8 cellular contexts compared by ENCODE assay signal in genomic region chr1:54886724-54887664, GRCh38. TPM values are rescaled to one million over a fixed set of nuclear protein-coding genes. Genes with fewer than 3 reads are reported as not detected.
A peak's percentile ranks its signal among the peaks of the same experiment; 100 is the strongest.
DNase-seq lines count a peak whose midpoint lies in the region; ATAC-seq and TF ChIP-seq lines count a peak whose summit lies in the region.

A gene with protein sequence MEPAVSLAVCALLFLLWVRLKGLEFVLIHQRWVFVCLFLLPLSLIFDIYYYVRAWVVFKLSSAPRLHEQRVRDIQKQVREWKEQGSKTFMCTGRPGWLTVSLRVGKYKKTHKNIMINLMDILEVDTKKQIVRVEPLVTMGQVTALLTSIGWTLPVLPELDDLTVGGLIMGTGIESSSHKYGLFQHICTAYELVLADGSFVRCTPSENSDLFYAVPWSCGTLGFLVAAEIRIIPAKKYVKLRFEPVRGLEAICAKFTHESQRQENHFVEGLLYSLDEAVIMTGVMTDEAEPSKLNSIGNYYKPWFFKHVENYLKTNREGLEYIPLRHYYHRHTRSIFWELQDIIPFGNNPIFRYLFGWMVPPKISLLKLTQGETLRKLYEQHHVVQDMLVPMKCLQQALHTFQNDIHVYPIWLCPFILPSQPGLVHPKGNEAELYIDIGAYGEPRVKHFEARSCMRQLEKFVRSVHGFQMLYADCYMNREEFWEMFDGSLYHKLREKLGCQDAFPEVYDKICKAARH (minus strand): TSS chr1:54887195. CDS start chr1:54887119, 76 bp downstream.

- CTCF ChIA-PET in activated CD8-positive, alpha-beta T cell treated with anti-CD3 and anti-CD28 coated beads, Interleukin-2, amount 10 ng/mL, durations not matched to agents 7 days and 5 days (lab: Charles Lee): interaction anchor here (0.8 to 1.9 kb wide), 8 partner anchors 10 to 215 kb away, joined by 3 to 11 read pairs (median 4); no protein-coding TSS in a partner anchor

- peak within 1 kb of the TSS in 2 of 7 donors; percentile 11 to 67 for H3K27ac Mint-ChIP-seq in CD14-positive monocyte
- peak within 1 kb of the TSS; percentile 89 for H3K27ac Mint-ChIP-seq in activated CD8-positive, alpha-beta T cell treated with anti-CD3 and anti-CD28 coated beads, Interleukin-2, amount 10 ng/mL, durations not matched to agents 7 days and 5 days

- DNase-seq in CD14-positive monocyte (ENCODE audit: low spot score) (peak; percentile 55), GM19240 (ENCODE audit: insufficient read length, low spot score) (peak; percentile 94), NCI-H82 (lab: John Stamatoyannopoulos, UW) (peak; percentile 95), lung microvascular endothelial cell (ENCODE audit: low read depth in 2 of 2) (peak; percentile 87 to 89)
- peak; percentile 85 for DNase-seq in activated CD8-positive, alpha-beta T cell treated with anti-CD3 and anti-CD28 coated beads, Interleukin-2, amount 10 ng/mL, durations not matched to agents 7 days and 5 days
- DNase-seq in effector CD8-positive, alpha-beta T cell (lab: John Stamatoyannopoulos, UW): peak; percentile 35
- DNase-seq in stimulated activated CD8-positive, alpha-beta memory T cell treated with anti-CD3 and anti-CD28 coated beads, Interleukin-12 subunit alpha, Interleukin-12 subunit beta, amount 100 ng/mL, for 1 hour (ENCODE audit: low read depth): peak; percentile 42

- H3K4me3 Mint-ChIP-seq in CD14-positive monocyte: peak within 1 kb of the TSS; percentile 93 to 97
- H3K4me3 Mint-ChIP-seq in activated CD8-positive, alpha-beta T cell treated with anti-CD3 and anti-CD28 coated beads, Interleukin-2, amount 10 ng/mL, durations not matched to agents 7 days and 5 days: peak within 1 kb of the TSS; percentile 92

- peaks cover 2 to 8% of the 10 kb centered on the region in 2 donors for H3K36me3 Mint-ChIP-seq in CD14-positive monocyte
- peaks cover 36% of the 10 kb centered on the region for H3K36me3 Mint-ChIP-seq in activated CD8-positive, alpha-beta T cell treated with anti-CD3 and anti-CD28 coated beads, Interleukin-2, amount 10 ng/mL, durations not matched to agents 7 days and 5 days (ENCODE audit: low read depth)

- intact Hi-C loops in CD14-positive monocyte (cut with micrococcal nuclease): no loop called here

- peaks cover 24 to 40% (median 34%) of the 10 kb centered on the region in 3 donors for H3K27me3 Mint-ChIP-seq in CD14-positive monocyte (ENCODE audit: low read depth in 3 of 3)
- peaks cover 26% of the 10 kb centered on the region for H3K27me3 Mint-ChIP-seq in activated CD8-positive, alpha-beta T cell treated with anti-CD3 and anti-CD28 coated beads, Interleukin-2, amount 10 ng/mL, durations not matched to agents 7 days and 5 days (ENCODE audit: low read depth)

- peaks cover 0 to 5% (median 0%) of the 10 kb centered on the region in 7 donors for H3K9me3 Mint-ChIP-seq in CD14-positive monocyte
- H3K9me3 Mint-ChIP-seq in activated CD8-positive, alpha-beta T cell treated with anti-CD3 and anti-CD28 coated beads, Interleukin-2, amount 10 ng/mL, durations not matched to agents 7 days and 5 days (ENCODE audit: insufficient read depth): no peaks in the 10 kb centered on the region

- POLR2A ChIA-PET in activated CD8-positive, alpha-beta T cell treated with anti-CD3 and anti-CD28 coated beads, Interleukin-2, amount 10 ng/mL, durations not matched to agents 7 days and 5 days (lab: Charles Lee): interaction anchor here (0.6 to 1.7 kb wide), 4 partner anchors 11 to 87 kb away, joined by 3 to 5 read pairs (median 4); no protein-coding TSS in a partner anchor

- ATAC-seq in HG03457 (IDR thresholded peaks at IDR 0.05; ENCODE audit: unreplicated experiment): peak; percentile 89
- ATAC-seq in activated CD8-positive, alpha-beta T cell treated with anti-CD3 and anti-CD28 coated beads, Interleukin-2, amount 10 ng/mL, durations not matched to agents 7 days and 5 days: peak; percentile 98

- TF ChIP-seq CTCF in CD14-positive monocyte (IDR thresholded peaks at IDR 0.05): no peak

- peaks cover 45% of the 10 kb centered on the region for H3K4me1 Mint-ChIP-seq in CD14-positive monocyte
- H3K4me1 Mint-ChIP-seq in activated CD8-positive, alpha-beta T cell treated with anti-CD3 and anti-CD28 coated beads, Interleukin-2, amount 10 ng/mL, durations not matched to agents 7 days and 5 days (ENCODE audit: low read depth): peaks cover 46% of the 10 kb centered on the region

RNA-seq across cellular contexts. Expression of the gene that starts here (rescaled TPM):
- polyA plus RNA-seq in CD14-positive monocyte: 1 to 10 TPM; 3.0 to 3.5 TPM
- 100 to 1,000 TPM; 140 to 151 TPM for total RNA-seq in activated CD8-positive, alpha-beta T cell treated with anti-CD3 and anti-CD28 coated beads, Interleukin-2, amount 10 ng/mL, durations not matched to agents 7 days and 5 days
- 55.8 and 67.1 TPM in 2 replicates for total RNA-seq in lung microvascular endothelial cell

Comparison
In these comparisons a context has a peak if more than half of its experiments do, and no peak if none do; other contexts are left out.
1. Peak in every context shown above with its lines: DNase-seq and ATAC-seq.
2. DNase-seq: peak in every context shown above with its lines; median percentile 95 in NCI-H82; 94 in GM19240; 88 in lung microvascular endothelial cell; 85 in activated CD8-positive, alpha-beta T cell treated with anti-CD3 and anti-CD28 coated beads, Interleukin-2, amount 10 ng/mL, durations not matched to agents 7 days and 5 days; 55 in CD14-positive monocyte; 42 in stimulated activated CD8-positive, alpha-beta memory T cell treated with anti-CD3 and anti-CD28 coated beads, Interleukin-12 subunit alpha, Interleukin-12 subunit beta, amount 100 ng/mL, for 1 hour; 35 in effector CD8-positive, alpha-beta T cell.